8 cellular contexts compared by ENCODE assay signal in the genomic region with DNA sequence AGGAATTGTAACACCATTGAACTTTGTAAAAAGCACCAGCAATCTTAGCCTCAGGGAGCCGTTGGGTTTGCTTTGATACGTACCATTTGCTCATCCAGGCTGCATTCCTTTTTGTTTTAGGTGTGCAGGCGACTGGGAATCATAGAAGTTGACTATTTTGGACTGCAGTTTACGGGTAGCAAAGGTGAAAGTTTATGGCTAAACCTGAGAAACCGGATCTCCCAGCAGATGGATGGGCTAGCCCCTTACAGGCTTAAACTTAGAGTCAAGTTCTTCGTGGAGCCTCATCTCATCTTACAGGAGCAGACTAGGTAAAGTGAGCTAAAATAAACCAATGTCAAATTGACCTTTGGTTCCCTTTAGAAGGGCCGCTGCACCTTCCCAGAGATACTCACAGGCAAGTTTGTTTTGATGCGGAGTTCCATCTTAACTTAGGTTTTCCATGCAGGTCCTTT. TPM values are rescaled to one million over a fixed set of nuclear protein-coding genes. Genes with fewer than 3 reads are reported as not detected.
DNase-seq lines count a peak whose midpoint lies in the region; ATAC-seq and TF ChIP-seq lines count a peak whose summit lies in the region.

No MANE protein-coding gene starts in this region.

- no peak for TF ChIP-seq CTCF in 22Rv1 (IDR thresholded peaks at IDR 0.05)

- peak overlapping the region; percentile 87 for H3K4me3 ChIP-seq in iPS-18a (ENCODE audit: low read length)

- peak overlapping the region; percentile 88 for H3K4me3 Mint-ChIP-seq in activated CD8-positive, alpha-beta T cell treated with anti-CD3 and anti-CD28 coated beads, Interleukin-2, amount 10 ng/mL, durations not matched to agents 7 days and 5 days
- peak overlapping the region; percentile 85 for H3K4me3 Mint-ChIP-seq in stimulated activated effector memory CD8-positive, alpha-beta T cell treated with anti-CD3 and anti-CD28 coated beads, Interleukin-12 subunit alpha, Interleukin-12 subunit beta, amount 100 ng/mL, for 72 hours

- peaks cover 37% of the 10 kb centered on the region for H3K36me3 Mint-ChIP-seq in activated CD8-positive, alpha-beta T cell treated with anti-CD3 and anti-CD28 coated beads, Interleukin-2, amount 10 ng/mL, durations not matched to agents 7 days and 5 days (ENCODE audit: low read depth)
- peaks cover 57% of the 10 kb centered on the region for H3K36me3 Mint-ChIP-seq in stimulated activated effector memory CD8-positive, alpha-beta T cell treated with anti-CD3 and anti-CD28 coated beads, Interleukin-12 subunit alpha, Interleukin-12 subunit beta, amount 100 ng/mL, for 72 hours

- peaks cover 49% of the 10 kb centered on the region for H3K4me1 Mint-ChIP-seq in activated CD8-positive, alpha-beta T cell treated with anti-CD3 and anti-CD28 coated beads, Interleukin-2, amount 10 ng/mL, durations not matched to agents 7 days and 5 days (ENCODE audit: low read depth)
- H3K4me1 Mint-ChIP-seq in stimulated activated effector memory CD8-positive, alpha-beta T cell treated with anti-CD3 and anti-CD28 coated beads, Interleukin-12 subunit alpha, Interleukin-12 subunit beta, amount 100 ng/mL, for 72 hours, result peaks cover 33% of the 10 kb centered on the region

- peaks cover 14% of the 10 kb centered on the region for H3K27me3 Mint-ChIP-seq in activated CD8-positive, alpha-beta T cell treated with anti-CD3 and anti-CD28 coated beads, Interleukin-2, amount 10 ng/mL, durations not matched to agents 7 days and 5 days (ENCODE audit: low read depth)

- peaks cover 28% of the 10 kb centered on the region for H3K4me1 ChIP-seq in iPS-18a (ENCODE audit: control insufficient read depth, low read depth, low read length)

- no peaks in the 10 kb centered on the region for H3K9me3 Mint-ChIP-seq in activated CD8-positive, alpha-beta T cell treated with anti-CD3 and anti-CD28 coated beads, Interleukin-2, amount 10 ng/mL, durations not matched to agents 7 days and 5 days (ENCODE audit: insufficient read depth)
- no peaks in the 10 kb centered on the region for H3K9me3 Mint-ChIP-seq in stimulated activated effector memory CD8-positive, alpha-beta T cell treated with anti-CD3 and anti-CD28 coated beads, Interleukin-12 subunit alpha, Interleukin-12 subunit beta, amount 100 ng/mL, for 72 hours

- H3K27ac ChIP-seq in 22Rv1 (peak overlapping the region; percentile 78), iPS-18a (ENCODE audit: low read length) (no peak overlapping the region)

- H3K36me3 ChIP-seq in iPS-18a (ENCODE audit: control insufficient read depth, low read depth, low read length), result peaks cover 25% of the 10 kb centered on the region

- H3K27me3 ChIP-seq in iPS-18a (ENCODE audit: control insufficient read depth, insufficient read depth, low read length), result peaks cover 3% of the 10 kb centered on the region

- H3K9me3 ChIP-seq in iPS-18a (ENCODE audit: control insufficient read depth, low read depth, low read length), result no peaks in the 10 kb centered on the region

- H3K27ac Mint-ChIP-seq in activated CD8-positive, alpha-beta T cell treated with anti-CD3 and anti-CD28 coated beads, Interleukin-2, amount 10 ng/mL, durations not matched to agents 7 days and 5 days, result peak overlapping the region; percentile 85
- peak overlapping the region; percentile 89 for H3K27ac Mint-ChIP-seq in stimulated activated effector memory CD8-positive, alpha-beta T cell treated with anti-CD3 and anti-CD28 coated beads, Interleukin-12 subunit alpha, Interleukin-12 subunit beta, amount 100 ng/mL, for 72 hours

- CTCF ChIA-PET in activated CD8-positive, alpha-beta T cell treated with anti-CD3 and anti-CD28 coated beads, Interleukin-2, amount 10 ng/mL, durations not matched to agents 7 days and 5 days (lab: Charles Lee), result interaction anchor here (1.1 to 4.6 kb wide), 8 partner anchors 28 to 439 kb away, joined by 4 to 77 read pairs (median 7); no protein-coding TSS in a partner anchor

- DNase-seq in activated CD8-positive, alpha-beta T cell treated with anti-CD3 and anti-CD28 coated beads, Interleukin-2, amount 10 ng/mL, durations not matched to agents 7 days and 5 days, result no peak
- DNase-seq in stimulated activated effector memory CD8-positive, alpha-beta T cell treated with anti-CD3 and anti-CD28 coated beads, Interleukin-12 subunit alpha, Interleukin-12 subunit beta, amount 100 ng/mL, for 72 hours (ENCODE audit: low spot score in 2 of 2), result peak in 1 of 2 donors; percentile 66
- no peak for DNase-seq in stimulated activated naive CD4-positive, alpha-beta T cell treated with Interleukin-2 at 50 U/mL for 16 hours (lab: John Stamatoyannopoulos, UW)

- peak; percentile 1 for ATAC-seq in GM21390 (IDR thresholded peaks at IDR 0.05; ENCODE audit: unreplicated experiment)
- no peak for ATAC-seq in activated CD8-positive, alpha-beta T cell treated with anti-CD3 and anti-CD28 coated beads, Interleukin-2, amount 10 ng/mL, durations not matched to agents 7 days and 5 days
- ATAC-seq in stimulated activated effector memory CD8-positive, alpha-beta T cell treated with anti-CD3 and anti-CD28 coated beads, Interleukin-12 subunit alpha, Interleukin-12 subunit beta, amount 100 ng/mL, for 72 hours, result no peak
- no peak for ATAC-seq in GM19328 (IDR thresholded peaks at IDR 0.05; ENCODE audit: unreplicated experiment)
- ATAC-seq in HG02588 (IDR thresholded peaks at IDR 0.05; ENCODE audit: unreplicated experiment), result no peak

- POLR2A ChIA-PET in activated CD8-positive, alpha-beta T cell treated with anti-CD3 and anti-CD28 coated beads, Interleukin-2, amount 10 ng/mL, durations not matched to agents 7 days and 5 days (lab: Charles Lee), result interaction anchor here (0.6 to 3.8 kb wide), 9 partner anchors 12 to 229 kb away, joined by 3 to 61 read pairs (median 3); no protein-coding TSS in a partner anchor

- peak overlapping the region; percentile 74 for H3K9ac ChIP-seq in iPS-18a (ENCODE audit: low read length)

RNA-seq across cellular contexts. Expression of a gene that starts 1.6 kb away (rescaled TPM):
- total RNA-seq in activated CD8-positive, alpha-beta T cell treated with anti-CD3 and anti-CD28 coated beads, Interleukin-2, amount 10 ng/mL, durations not matched to agents 7 days and 5 days, result 10 to 100 TPM; 17.3 to 17.6 TPM
